ENCODE assay signal across 1 cellular context in the genomic region with DNA sequence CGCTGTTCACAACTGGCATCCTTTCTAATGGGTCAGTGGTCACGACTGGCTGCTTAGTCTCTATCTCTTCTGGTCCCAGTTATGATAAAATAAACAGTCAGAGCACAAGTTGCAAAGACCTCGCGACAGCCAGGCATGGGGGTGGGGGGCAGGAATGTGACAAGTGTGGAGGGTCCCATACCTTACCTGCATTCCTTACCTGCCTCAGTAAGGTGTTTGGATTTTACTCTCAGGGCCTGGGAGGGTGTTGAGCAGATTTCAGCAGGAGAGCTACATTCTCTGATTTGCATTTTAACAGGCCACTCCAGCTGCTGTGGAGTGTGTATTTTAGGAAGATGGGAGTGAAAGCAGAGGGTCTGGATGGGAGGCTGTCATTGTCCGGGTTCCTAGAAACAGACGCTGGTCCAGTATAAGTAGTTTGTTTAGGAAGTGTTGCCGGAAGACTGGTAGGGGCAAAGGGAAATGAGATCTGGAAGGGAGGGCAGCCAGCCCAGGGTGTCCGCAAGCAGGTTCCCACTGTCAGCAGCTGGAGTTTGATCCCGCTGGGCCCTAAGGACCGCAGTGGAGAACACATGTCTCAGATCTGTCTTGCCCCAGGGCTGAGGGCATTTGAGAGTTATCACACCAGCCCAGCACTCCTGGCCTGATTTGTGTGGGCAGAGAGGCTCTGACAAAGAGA.
TF ChIP-seq lines count a peak whose summit lies in the region.

No MANE protein-coding gene starts in this region.

TF ChIP-seq in SK-N-SH treated with all-trans-retinoic acid at 6 μM for 48 hours, 23 proteins besides CTCF, POLR2A, EP300 and RAD21 (continued from another document):
- TF ChIP-seq, protein P1, sequence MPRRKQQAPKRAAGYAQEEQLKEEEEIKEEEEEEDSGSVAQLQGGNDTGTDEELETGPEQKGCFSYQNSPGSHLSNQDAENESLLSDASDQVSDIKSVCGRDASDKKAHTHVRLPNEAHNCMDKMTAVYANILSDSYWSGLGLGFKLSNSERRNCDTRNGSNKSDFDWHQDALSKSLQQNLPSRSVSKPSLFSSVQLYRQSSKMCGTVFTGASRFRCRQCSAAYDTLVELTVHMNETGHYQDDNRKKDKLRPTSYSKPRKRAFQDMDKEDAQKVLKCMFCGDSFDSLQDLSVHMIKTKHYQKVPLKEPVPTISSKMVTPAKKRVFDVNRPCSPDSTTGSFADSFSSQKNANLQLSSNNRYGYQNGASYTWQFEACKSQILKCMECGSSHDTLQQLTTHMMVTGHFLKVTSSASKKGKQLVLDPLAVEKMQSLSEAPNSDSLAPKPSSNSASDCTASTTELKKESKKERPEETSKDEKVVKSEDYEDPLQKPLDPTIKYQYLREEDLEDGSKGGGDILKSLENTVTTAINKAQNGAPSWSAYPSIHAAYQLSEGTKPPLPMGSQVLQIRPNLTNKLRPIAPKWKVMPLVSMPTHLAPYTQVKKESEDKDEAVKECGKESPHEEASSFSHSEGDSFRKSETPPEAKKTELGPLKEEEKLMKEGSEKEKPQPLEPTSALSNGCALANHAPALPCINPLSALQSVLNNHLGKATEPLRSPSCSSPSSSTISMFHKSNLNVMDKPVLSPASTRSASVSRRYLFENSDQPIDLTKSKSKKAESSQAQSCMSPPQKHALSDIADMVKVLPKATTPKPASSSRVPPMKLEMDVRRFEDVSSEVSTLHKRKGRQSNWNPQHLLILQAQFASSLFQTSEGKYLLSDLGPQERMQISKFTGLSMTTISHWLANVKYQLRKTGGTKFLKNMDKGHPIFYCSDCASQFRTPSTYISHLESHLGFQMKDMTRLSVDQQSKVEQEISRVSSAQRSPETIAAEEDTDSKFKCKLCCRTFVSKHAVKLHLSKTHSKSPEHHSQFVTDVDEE (CRISPR knock-in tag; IDR thresholded peaks at IDR 0.05) = no peak
- TF ChIP-seq POU6F1 (CRISPR knock-in tag; IDR thresholded peaks at IDR 0.05; ENCODE audit: borderline replicate concordance, low read depth) = no peak
